In the genomic region with DNA sequence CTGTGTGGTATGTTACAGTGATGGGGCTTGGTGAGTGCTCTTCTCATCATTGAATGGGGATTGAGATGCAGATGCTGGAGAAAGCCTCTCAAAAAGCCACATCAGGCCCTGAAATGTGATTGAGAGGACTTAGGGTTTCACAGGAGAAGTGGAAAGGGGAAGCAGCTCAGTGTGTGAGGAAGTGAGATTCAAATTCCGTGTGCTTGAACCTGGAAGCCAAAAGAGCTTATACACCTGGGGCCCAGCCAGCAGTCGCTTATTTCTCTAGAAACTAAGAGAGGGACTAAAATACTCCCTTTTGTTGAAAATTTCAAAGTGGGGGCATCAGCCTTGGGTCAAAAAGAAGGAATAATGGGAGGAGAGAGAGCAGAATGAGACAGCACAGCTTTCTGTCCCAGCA, we compare ENCODE assay signal across 10 cellular contexts. TPM values are rescaled to one million over a fixed set of nuclear protein-coding genes. Genes with fewer than 3 reads are reported as not detected.
DNase-seq lines count a peak whose midpoint lies in the region; ATAC-seq, FAIRE-seq and TF ChIP-seq lines count a peak whose summit lies in the region.
"Had no signal": no experiment of that assay in that cellular context is flagged by ENCODE, and none has a peak within 500 bp of the region (broad histone marks: within the 10 kb centered on the region; RNA-seq: fewer than 3 reads in every experiment).

No MANE protein-coding gene starts in this region.

- BruUV-seq in GM12878 (replicated peaks; lab: Mats Ljungman, UMichigan), result no TSS peak

- H3K36me3 ChIP-seq in GM12878 (ENCODE audit: control insufficient read depth in 2 of 2, insufficient read depth in 2 of 2, low read length in 1 of 2), result no peaks in the 10 kb centered on the region
- H3K36me3 ChIP-seq: adrenal gland had no signal

- H3K27ac ChIP-seq in GM12878 (ENCODE audit: control insufficient read depth, insufficient read depth), result peak overlapping the region; percentile 99
- H3K27ac ChIP-seq: adrenal gland had no signal

- SMC1A ChIA-PET in GM12878 (lab: Charles Lee; ENCODE audit: uncharacterized antibody, unreplicated experiment), result interaction anchor here (0.6 to 3.1 kb wide), 14 partner anchors 9 to 356 kb away, joined by 3 to 16 read pairs (median 4); a partner anchor contains a TSS

- no peaks in the 10 kb centered on the region for H3K27me3 ChIP-seq in GM12878 (replicated peaks in 1 of 2; ENCODE audit: control insufficient read depth in 2 of 2, insufficient read depth in 2 of 2, low read length in 1 of 2)
- H3K27me3 ChIP-seq: adrenal gland had no signal

- in situ Hi-C loops in GM12878 (cut with MboI), result no loop called here

- 0% methylated on average over 2 of the region's 2 CpGs for WGBS in GM12878 (ENCODE audit: insufficient coverage, insufficient replicate concordance, low lambda C conversion rate, missing lambda C conversion rate)

- TF ChIP-seq POLR2A in GM12878 (IDR thresholded peaks at IDR 0.05; ENCODE audit: low read depth, low read length), result no peak
- TF ChIP-seq POLR2A in erythroblast (IDR thresholded peaks at IDR 0.05; ENCODE audit: low read length), result no peak

- no peak for FAIRE-seq in GM12878 (lab: Jason Lieb, UNC)

- no peaks in the 10 kb centered on the region for H3K79me2 ChIP-seq in GM12878 (ENCODE audit: control insufficient read depth, insufficient read depth, low read length)

- peak overlapping the region; percentile 95 for H3K4me2 ChIP-seq in GM12878 (ENCODE audit: control insufficient read depth, insufficient read depth)

- peak overlapping the region; percentile 81 for H3K9ac ChIP-seq in GM12878 (ENCODE audit: control insufficient read depth, insufficient read depth, low read length)

- intact Hi-C loops in GM12878 (cut with micrococcal nuclease; ENCODE audit: unreplicated experiment), result loop anchor here (1.0 kb wide), 1 partner anchor 8 kb away; no protein-coding TSS in a partner anchor

- no peak for TF ChIP-seq RAD21 in GM12878 (IDR thresholded peaks at IDR 0.05; ENCODE audit: insufficient read depth, low read depth, low read length)

- peak; percentile 85 for DNase-seq in GM12864 (ENCODE audit: low read depth)
- no peak for DNase-seq in GM12878 (ENCODE audit: low read depth, low spot score)
- DNase-seq in erythroblast (lab: John Stamatoyannopoulos, UW), result no peak
- no peak for DNase-seq in stimulated activated CD4-positive, alpha-beta T cell treated with anti-CD3 and anti-CD28 coated beads, Interleukin-4, amount 100 ng/mL, for 4 hours
- no peak for DNase-seq in cerebellum (ENCODE audit: low spot score)
- no peak for DNase-seq in NCI-H2171 treated with DMSO at 0.1 percent for 48 hours (lab: John Stamatoyannopoulos, UW)
- DNase-seq: adrenal gland; NK-92 treated with Interleukin-12 subunit alpha and Interleukin-12 subunit beta, amount 100 ng/mL, for 24 hours had no signal

- no peaks in the 10 kb centered on the region for H3K9me3 ChIP-seq in GM12878 (replicated peaks; ENCODE audit: control insufficient read depth, insufficient read depth, low read length)
- H3K9me3 ChIP-seq: adrenal gland had no signal

- peak in 1 of 2 experiments; percentile 72; a peak in 1 of 4 replicates for TF ChIP-seq EP300 in GM12878 (IDR thresholded peaks at IDR 0.05; ENCODE audit: borderline replicate concordance in 1 of 2, control insufficient read depth in 1 of 2, low read depth in 2 of 2, low read length in 2 of 2)

- peak overlapping the region; percentile 77 for H2AFZ ChIP-seq in GM12878 (ENCODE audit: control insufficient read depth, low read depth, low read length)

- POLR2A ChIA-PET in GM12878 (lab: Charles Lee), result interaction anchor here (0.9 to 1.8 kb wide), 2 partner anchors 34 to 67 kb away, joined by 3 to 4 read pairs; no protein-coding TSS in a partner anchor

- TF ChIP-seq CTCF in GM12864 (IDR thresholded peaks at IDR 0.05; ENCODE audit: low read depth, low read length, missing control alignments), result no peak
- no peak for TF ChIP-seq CTCF in GM12878 (IDR thresholded peaks at IDR 0.05 in 2 of 3, conservative IDR thresholded peaks at IDR 0.05 in 1 of 3; ENCODE audit: control insufficient read depth in 2 of 3, extremely low read depth in 1 of 3, insufficient read depth in 1 of 3, low read depth in 3 of 3, low read length in 3 of 3)

- ATAC-seq in GM21423 (IDR thresholded peaks at IDR 0.05; ENCODE audit: unreplicated experiment) (peak; percentile 49), HG03460 (IDR thresholded peaks at IDR 0.05; ENCODE audit: unreplicated experiment) (peak; percentile 63), GM12878 (peak; percentile 69)

- CTCF ChIA-PET in GM12878 (lab: Yijun Ruan, JAX), result interaction anchor here (0.9 to 3.6 kb wide), 6 partner anchors 8 to 356 kb away, joined by 3 to 24 read pairs (median 4); a partner anchor contains a TSS

- H3K4me3 ChIP-seq in GM12864 (ENCODE audit: low read depth, low read length) (peak overlapping the region; percentile 25; the same call in 1 of the 2 replicates), GM12878 (peak overlapping the region; percentile 75)
- H3K4me3 ChIP-seq: adrenal gland had no signal

- RAD21 ChIA-PET in GM12878 (lab: Charles Lee; ENCODE audit: unreplicated experiment), result interaction anchor here (0.9 to 2.5 kb wide), 6 partner anchors 7 to 60 kb away, joined by 3 to 12 read pairs (median 6); no protein-coding TSS in a partner anchor

- H3K4me1 ChIP-seq in GM12878 (ENCODE audit: control insufficient read depth, insufficient read depth, low read length), result peaks cover 36% of the 10 kb centered on the region

- H4K20me1 ChIP-seq in GM12878 (ENCODE audit: control insufficient read depth, insufficient read depth), result no peaks in the 10 kb centered on the region

TF ChIP-seq in GM12878, 131 proteins besides CTCF, POLR2A, EP300 and RAD21 (continues in another document):
- TF ChIP-seq CHD2 (IDR thresholded peaks at IDR 0.05; ENCODE audit: borderline replicate concordance, low read depth, low read length) (no peak), CEBPB (IDR thresholded peaks at IDR 0.05; ENCODE audit: borderline replicate concordance in 1 of 2, low read depth in 2 of 2, low read length in 2 of 2) (no peak), ZNF274 (IDR thresholded peaks at IDR 0.05; ENCODE audit: insufficient read depth, insufficient read length) (no peak), SPI1 (IDR thresholded peaks at IDR 0.05; ENCODE audit: borderline replicate concordance, insufficient read depth, low read depth, low read length) (peak; percentile 98), NR2C2 (IDR thresholded peaks at IDR 0.05; ENCODE audit: borderline replicate concordance, control insufficient read depth, insufficient read length, low read depth) (no peak), ZNF384 (IDR thresholded peaks at IDR 0.05; ENCODE audit: borderline replicate concordance, low read depth, low read length) (no peak), FOXM1 (IDR thresholded peaks at IDR 0.05; ENCODE audit: low read depth, low read length) (no peak), IKZF1 (conservative IDR thresholded peaks at IDR 0.05) (no peak)
- TF ChIP-seq, protein P1, sequence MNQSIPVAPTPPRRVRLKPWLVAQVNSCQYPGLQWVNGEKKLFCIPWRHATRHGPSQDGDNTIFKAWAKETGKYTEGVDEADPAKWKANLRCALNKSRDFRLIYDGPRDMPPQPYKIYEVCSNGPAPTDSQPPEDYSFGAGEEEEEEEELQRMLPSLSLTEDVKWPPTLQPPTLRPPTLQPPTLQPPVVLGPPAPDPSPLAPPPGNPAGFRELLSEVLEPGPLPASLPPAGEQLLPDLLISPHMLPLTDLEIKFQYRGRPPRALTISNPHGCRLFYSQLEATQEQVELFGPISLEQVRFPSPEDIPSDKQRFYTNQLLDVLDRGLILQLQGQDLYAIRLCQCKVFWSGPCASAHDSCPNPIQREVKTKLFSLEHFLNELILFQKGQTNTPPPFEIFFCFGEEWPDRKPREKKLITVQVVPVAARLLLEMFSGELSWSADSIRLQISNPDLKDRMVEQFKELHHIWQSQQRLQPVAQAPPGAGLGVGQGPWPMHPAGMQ (IDR thresholded peaks at IDR 0.05; ENCODE audit: borderline replicate concordance), result no peak
- TF ChIP-seq, protein P2, sequence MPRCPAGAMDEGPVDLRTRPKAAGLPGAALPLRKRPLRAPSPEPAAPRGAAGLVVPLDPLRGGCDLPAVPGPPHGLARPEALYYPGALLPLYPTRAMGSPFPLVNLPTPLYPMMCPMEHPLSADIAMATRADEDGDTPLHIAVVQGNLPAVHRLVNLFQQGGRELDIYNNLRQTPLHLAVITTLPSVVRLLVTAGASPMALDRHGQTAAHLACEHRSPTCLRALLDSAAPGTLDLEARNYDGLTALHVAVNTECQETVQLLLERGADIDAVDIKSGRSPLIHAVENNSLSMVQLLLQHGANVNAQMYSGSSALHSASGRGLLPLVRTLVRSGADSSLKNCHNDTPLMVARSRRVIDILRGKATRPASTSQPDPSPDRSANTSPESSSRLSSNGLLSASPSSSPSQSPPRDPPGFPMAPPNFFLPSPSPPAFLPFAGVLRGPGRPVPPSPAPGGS (IDR thresholded peaks at IDR 0.05; ENCODE audit: borderline replicate concordance, insufficient read depth, low read depth, low read length, poor library complexity, severe bottlenecking), result no peak
- TF ChIP-seq, protein P3, sequence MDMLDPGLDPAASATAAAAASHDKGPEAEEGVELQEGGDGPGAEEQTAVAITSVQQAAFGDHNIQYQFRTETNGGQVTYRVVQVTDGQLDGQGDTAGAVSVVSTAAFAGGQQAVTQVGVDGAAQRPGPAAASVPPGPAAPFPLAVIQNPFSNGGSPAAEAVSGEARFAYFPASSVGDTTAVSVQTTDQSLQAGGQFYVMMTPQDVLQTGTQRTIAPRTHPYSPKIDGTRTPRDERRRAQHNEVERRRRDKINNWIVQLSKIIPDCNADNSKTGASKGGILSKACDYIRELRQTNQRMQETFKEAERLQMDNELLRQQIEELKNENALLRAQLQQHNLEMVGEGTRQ (IDR thresholded peaks at IDR 0.05; ENCODE audit: borderline replicate concordance, low read depth, low read length), result no peak

RNA-seq across cellular contexts. Expression of a gene that starts 39.1 kb away (rescaled TPM):
- not detected in 2 replicates for total RNA-seq in GM12878 (2013; cell fraction: nucleolus; rRNA removed)
- not detected in 2 replicates for total RNA-seq in GM12878 (2014; rRNA removed)
- not detected in 2 replicates for total RNA-seq in GM12878 (2014; rRNA removed; fragmentation: Illumina TruSeq; extraction: Trizol)
- 0.87 and 1.1 TPM in 2 replicates for total RNA-seq in GM12878 (2021)
- not detected for polyA plus RNA-seq in GM12878 (2011; ENCODE audit: low read depth)
- polyA plus RNA-seq in GM12878 (2011; rRNA removed), result not detected in 2 replicates
- 0.10 TPM in 1 of 2 replicates, not detected in the other for polyA plus RNA-seq in GM12878 (2011; cell fraction: cytosol; rRNA removed)
- polyA plus RNA-seq in GM12878 (2011; cell fraction: nucleus; rRNA removed), result not detected in 2 replicates
- polyA plus RNA-seq in GM12878 (2012), result 0.25 and 0.85 TPM in 2 replicates
- polyA plus RNA-seq in GM12878 (2014; fragmentation: Illumina TruSeq; extraction: Trizol), result 0.38 TPM in 1 of 2 replicates, not detected in the other
- polyA plus RNA-seq in GM12878 (2014; fragmentation: Nextera tagmentation; extraction: Ambion mirVana), result under 1 TPM in 1 of 2 experiments, not detected in 1; 0.19 TPM
- not detected in 2 replicates for polyA plus RNA-seq in GM12878 (2014; rRNA removed)
- not detected for polyA plus RNA-seq in GM12878 (2016; fragmentation: Nextera tagmentation; extraction: Ambion mirVana)
- polyA minus RNA-seq in GM12878 (2011; rRNA and poly(A)+ RNA removed), result not detected in 2 replicates
- polyA minus RNA-seq in GM12878 (2011; cell fraction: cytosol; rRNA and poly(A)+ RNA removed), result not detected in 2 replicates
- not detected in 2 replicates for polyA minus RNA-seq in GM12878 (2011; cell fraction: nucleus; rRNA and poly(A)+ RNA removed)
- total RNA-seq in cerebellum, result not detected
